ENCODE assay signal across 8 cellular contexts in the genomic region with DNA sequence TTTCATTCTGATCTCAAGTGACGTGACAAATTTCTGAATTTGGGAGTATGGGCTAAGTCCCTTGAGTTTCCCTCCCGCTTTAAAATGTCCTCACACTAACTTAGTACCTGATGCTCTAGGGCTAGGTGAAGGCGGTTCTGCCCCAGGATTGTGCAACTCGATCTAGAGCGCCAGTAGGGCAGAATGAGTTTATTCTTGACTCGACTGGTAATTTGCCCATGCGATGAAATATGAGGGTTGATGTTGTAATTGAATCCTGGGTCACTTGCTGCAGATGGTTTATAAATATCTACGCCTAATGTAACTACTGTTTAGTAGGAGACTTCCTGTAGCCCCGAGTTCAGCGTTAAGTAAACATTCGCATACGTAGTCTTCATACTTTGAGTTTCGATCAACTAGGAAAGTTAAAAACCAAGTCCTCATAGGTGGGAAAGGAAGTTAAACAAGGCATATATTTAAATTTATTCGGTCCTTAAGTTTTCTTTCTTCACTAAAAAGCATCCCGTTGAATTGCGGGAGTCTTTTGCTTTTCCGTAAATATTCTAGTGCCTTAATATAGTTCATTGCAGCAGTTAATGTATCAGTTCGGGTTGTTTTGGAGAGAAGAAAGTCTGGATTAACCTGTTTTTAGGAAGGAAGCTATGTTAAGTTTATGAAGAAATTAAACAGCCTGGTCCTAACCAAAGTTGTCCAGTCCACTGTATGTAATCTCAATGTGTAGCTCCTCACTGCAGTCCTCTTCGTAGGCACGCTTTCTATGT. TPM values are rescaled to one million over a fixed set of nuclear protein-coding genes. Genes with fewer than 3 reads are reported as not detected.
DNase-seq lines count a peak whose midpoint lies in the region; ATAC-seq and TF ChIP-seq lines count a peak whose summit lies in the region.

No MANE protein-coding gene starts in this region.

- H3K27me3 ChIP-seq in H7 (ENCODE audit: control insufficient read depth, insufficient read depth, low read length): no peaks in the 10 kb centered on the region
- no peaks in the 10 kb centered on the region for H3K27me3 ChIP-seq in RWPE2 (ENCODE audit: insufficient read depth, poor library complexity, severe bottlenecking)
- H3K27me3 ChIP-seq in mononuclear cell (ENCODE audit: insufficient read depth, low read length): no peaks in the 10 kb centered on the region
- H3K27me3 ChIP-seq in aorta (ENCODE audit: control insufficient read depth in 1 of 2, insufficient read depth in 2 of 2, low read length in 1 of 2): no peaks in the 10 kb centered on the region

- H3K27ac ChIP-seq in RWPE2 (ENCODE audit: poor library complexity, severe bottlenecking) (peak overlapping the region; percentile 93), aorta (ENCODE audit: low read depth in 1 of 2, low read length in 2 of 2) (peak overlapping the region; percentile 33 to 81)

- H3K4me3 ChIP-seq in H7 (ENCODE audit: insufficient read depth, low read depth, low read length) (peak overlapping the region; percentile 93), RWPE2 (ENCODE audit: severe bottlenecking) (peak overlapping the region; percentile 98), mononuclear cell (ENCODE audit: low read length) (peak overlapping the region; percentile 69), aorta (ENCODE audit: low read length in 2 of 2) (peak overlapping the region; percentile 77 to 81)

- intact Hi-C loops in aorta (cut with DNase I): loop anchor here (2.0 to 5.0 kb wide), 4 partner anchors 35 to 98 kb away; a partner anchor contains a TSS

- H3K4me1 ChIP-seq in RWPE2 (ENCODE audit: insufficient read depth, poor library complexity, severe bottlenecking): peaks cover 5% of the 10 kb centered on the region
- peaks cover 55% of the 10 kb centered on the region for H3K4me1 ChIP-seq in mononuclear cell (ENCODE audit: insufficient read depth, low read length)
- H3K4me1 ChIP-seq in aorta (ENCODE audit: control insufficient read depth in 1 of 2, insufficient read depth in 2 of 2, low read length in 2 of 2): no peaks in the 10 kb centered on the region

- WGBS in aorta, 2 donors: 2% methylated on average over 20 of the region's 20 CpGs

- no peaks in the 10 kb centered on the region for H3K9me3 ChIP-seq in RWPE2 (ENCODE audit: severe bottlenecking)
- H3K9me3 ChIP-seq in mononuclear cell (ENCODE audit: low read depth, low read length): no peaks in the 10 kb centered on the region
- H3K9me3 ChIP-seq in aorta (ENCODE audit: control insufficient read depth, low read length): no peaks in the 10 kb centered on the region

- peak; percentile 35 for DNase-seq in AG20443 (ENCODE audit: low spot score)
- DNase-seq in H7: peak; percentile 39
- DNase-seq in RWPE2 (ENCODE audit: low spot score): no peak
- DNase-seq in dedifferentiated amniotic fluid mesenchymal stem cell (ENCODE audit: extremely low spot score): peak; percentile 71
- DNase-seq in aorta: no peak
- DNase-seq in NCI-H128 (lab: John Stamatoyannopoulos, UW; ENCODE audit: unreplicated experiment): no peak

- H3K36me3 ChIP-seq in H7 (replicated peaks; ENCODE audit: control insufficient read depth, insufficient read depth, low read length) (no peaks in the 10 kb centered on the region; the same call in 1 of the 2 replicates), RWPE2 (ENCODE audit: low read depth) (no peaks in the 10 kb centered on the region), aorta (ENCODE audit: control insufficient read depth in 1 of 2, insufficient read depth in 2 of 2, low read length in 1 of 2) (no peaks in the 10 kb centered on the region)

- no peak for TF ChIP-seq CTCF in RWPE2 (IDR thresholded peaks at IDR 0.05; ENCODE audit: poor library complexity, severe bottlenecking)

- ATAC-seq in RWPE2 (ENCODE audit: low read depth) (0 out of 3 replicates have a peak, but pooled peaks have one; percentile 11), aorta (ENCODE audit: low FRiP score) (no peak), HG03159 (IDR thresholded peaks at IDR 0.05; ENCODE audit: unreplicated experiment) (no peak)

RNA-seq across cellular contexts. Expression of a gene that starts 1.6 kb away (rescaled TPM):
- total RNA-seq in H7 (2014; rRNA removed; shearing (Covaris generic)): 35.7 and 42.9 TPM in 2 replicates
- total RNA-seq in mononuclear cell: 43.2 TPM
- 10 to 100 TPM; 28.5 to 35.8 TPM for total RNA-seq in aorta
- 10 to 100 TPM; 16.5 to 25.8 TPM for polyA plus RNA-seq in aorta

RNA-seq across cellular contexts. Expression of a gene that starts 35.3 kb away (rescaled TPM):
- total RNA-seq in H7 (2014; rRNA removed; shearing (Covaris generic)): 8.5 and 9.5 TPM in 2 replicates
- total RNA-seq in mononuclear cell (42.6 TPM), aorta (100 to 1,000 TPM; 105 to 120 TPM)
- 10 to 100 TPM; 22.7 to 65.5 TPM for polyA plus RNA-seq in aorta

Comparison
In these comparisons a context has a peak if more than half of its experiments do, and no peak if none do; other contexts are left out.
1. DNase-seq: peak in AG20443 (single experiment), H7 (single experiment) and dedifferentiated amniotic fluid mesenchymal stem cell (single experiment); none in RWPE2 (single experiment), aorta (0 of 2) and NCI-H128 (single experiment).
2. Peak in every context shown above with its lines, with median percentiles within 50 percentile points of each other: H3K4me3 ChIP-seq.